Comparison of ENCODE assay signal across 8 cellular contexts in genomic region chr2:221504905-221505304, GRCh38.
"Had no signal": no experiment of that assay in that cellular context is flagged by ENCODE, and none has a peak within 500 bp of the region (broad histone marks: within the 10 kb centered on the region; RNA-seq: fewer than 3 reads in every experiment).

No MANE protein-coding gene starts in this region.

- ATAC-seq: HCT116, K562 had no signal

- H3K27ac ChIP-seq: GM23248 had no signal

- H3K4me3 ChIP-seq: GM23248, HAP-1, K562 had no signal

- DNase-seq: GM23248, GOT3, H7, HFFc6, IMR-90 had no signal

- H3K9me3 ChIP-seq: HAP-1 had no signal
